10 cellular contexts compared by ENCODE assay signal in the genomic region with DNA sequence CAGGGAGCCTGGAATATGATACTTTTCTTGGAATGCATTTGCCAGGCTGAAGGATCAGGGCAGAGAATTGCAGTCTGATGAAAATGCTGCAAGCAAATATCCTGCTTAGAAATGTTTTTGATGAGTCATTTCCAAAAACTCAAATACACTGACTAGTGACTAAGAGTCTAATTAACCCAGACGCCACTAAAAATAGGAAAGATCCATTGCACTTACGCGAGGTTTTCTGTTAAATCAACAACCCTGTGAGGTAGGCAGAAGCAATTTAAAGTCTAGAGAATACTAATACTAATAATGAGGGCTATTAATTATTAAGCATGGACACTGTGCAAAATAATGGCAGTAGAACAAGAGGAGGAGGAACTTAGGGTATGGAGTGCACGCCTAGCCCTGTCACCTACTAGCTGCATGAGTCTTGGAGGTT.
DNase-seq lines count a peak whose midpoint lies in the region; ATAC-seq, FAIRE-seq and TF ChIP-seq lines count a peak whose summit lies in the region.
"Had no signal": no experiment of that assay in that cellular context is flagged by ENCODE, and none has a peak within 500 bp of the region (broad histone marks: within the 10 kb centered on the region; RNA-seq: fewer than 3 reads in every experiment).

No MANE protein-coding gene starts in this region.

- in situ Hi-C loops in astrocyte of the cerebellum (cut with HindIII; ENCODE audit: low sequenced_read_pairs): no loop called here

- H3K4me3 ChIP-seq in astrocyte of the cerebellum (ENCODE audit: low read depth, low read length): no peak overlapping the region
- H3K4me3 ChIP-seq: upper lobe of left lung had no signal

- peak; percentile 57 for DNase-seq in astrocyte of the cerebellum (ENCODE audit: low read depth)
- no peak for DNase-seq in sciatic nerve (ENCODE audit: low spot score)
- no peak for DNase-seq in HTR-8/SVneo (ENCODE audit: insufficient read length, low spot score)
- no peak for DNase-seq in activated T-cell treated with anti-CD3 and anti-CD28 coated beads, Interleukin-2, amount 50 U/mL, for 1 hour
- no peak for DNase-seq in NCI-H2196 (lab: John Stamatoyannopoulos, UW; ENCODE audit: unreplicated experiment)
- DNase-seq: cortex of kidney, upper lobe of left lung had no signal

- TF ChIP-seq CTCF in astrocyte of the cerebellum (IDR thresholded peaks at IDR 0.05; ENCODE audit: low read depth, low read length, missing control alignments): no peak

- FAIRE-seq in HTR-8/SVneo (lab: Jason Lieb, UNC): no peak

- intact Hi-C loops in sciatic nerve (cut with DNase I): no loop called here

- ATAC-seq in GM19043 (IDR thresholded peaks at IDR 0.05; ENCODE audit: low read depth, unreplicated experiment) (peak; percentile 85), HG03378 (IDR thresholded peaks at IDR 0.05; ENCODE audit: unreplicated experiment) (peak; percentile 87), sciatic nerve (peak; percentile 66), HG03039 (IDR thresholded peaks at IDR 0.05; ENCODE audit: unreplicated experiment) (no peak)
